Comparison of ENCODE assay signal across 1 cellular context in genomic region chr14:72618424-72618823, GRCh38.
TF ChIP-seq lines count a peak whose summit lies in the region.

No MANE protein-coding gene starts in this region.

TF ChIP-seq in IMR-90, 13 proteins besides CTCF, POLR2A, EP300 and RAD21 (continued from another document):
- TF ChIP-seq, protein P1, sequence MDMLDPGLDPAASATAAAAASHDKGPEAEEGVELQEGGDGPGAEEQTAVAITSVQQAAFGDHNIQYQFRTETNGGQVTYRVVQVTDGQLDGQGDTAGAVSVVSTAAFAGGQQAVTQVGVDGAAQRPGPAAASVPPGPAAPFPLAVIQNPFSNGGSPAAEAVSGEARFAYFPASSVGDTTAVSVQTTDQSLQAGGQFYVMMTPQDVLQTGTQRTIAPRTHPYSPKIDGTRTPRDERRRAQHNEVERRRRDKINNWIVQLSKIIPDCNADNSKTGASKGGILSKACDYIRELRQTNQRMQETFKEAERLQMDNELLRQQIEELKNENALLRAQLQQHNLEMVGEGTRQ (IDR thresholded peaks at IDR 0.05; ENCODE audit: low read depth, low read length): no peak
- TF ChIP-seq, protein P2, sequence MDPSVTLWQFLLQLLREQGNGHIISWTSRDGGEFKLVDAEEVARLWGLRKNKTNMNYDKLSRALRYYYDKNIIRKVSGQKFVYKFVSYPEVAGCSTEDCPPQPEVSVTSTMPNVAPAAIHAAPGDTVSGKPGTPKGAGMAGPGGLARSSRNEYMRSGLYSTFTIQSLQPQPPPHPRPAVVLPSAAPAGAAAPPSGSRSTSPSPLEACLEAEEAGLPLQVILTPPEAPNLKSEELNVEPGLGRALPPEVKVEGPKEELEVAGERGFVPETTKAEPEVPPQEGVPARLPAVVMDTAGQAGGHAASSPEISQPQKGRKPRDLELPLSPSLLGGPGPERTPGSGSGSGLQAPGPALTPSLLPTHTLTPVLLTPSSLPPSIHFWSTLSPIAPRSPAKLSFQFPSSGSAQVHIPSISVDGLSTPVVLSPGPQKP (IDR thresholded peaks at IDR 0.05; ENCODE audit: borderline replicate concordance, low read depth, low read length): no peak
- no peak for TF ChIP-seq NFE2L2 (IDR thresholded peaks at IDR 0.05; ENCODE audit: low read depth, low read length)
- TF ChIP-seq BHLHE40 (IDR thresholded peaks at IDR 0.05; ENCODE audit: low read depth, low read length): no peak
- no peak for TF ChIP-seq MAFK (IDR thresholded peaks at IDR 0.05; ENCODE audit: low read depth, low read length)
